ENCODE assay signal across 17 cellular contexts in genomic region chr14:49849213-49849847, GRCh38. TPM values are rescaled to one million over a fixed set of nuclear protein-coding genes. Genes with fewer than 3 reads are reported as not detected.
DNase-seq lines count a peak whose midpoint lies in the region; ATAC-seq and TF ChIP-seq lines count a peak whose summit lies in the region.
"Had no signal": no experiment of that assay in that cellular context is flagged by ENCODE, and none has a peak within 500 bp of the region (broad histone marks: within the 10 kb centered on the region; RNA-seq: fewer than 3 reads in every experiment).

No MANE protein-coding gene starts in this region.

- peaks cover 26% of the 10 kb centered on the region for H3K36me3 Mint-ChIP-seq in T-helper 1 cell treated with Interleukin-12 subunit alpha and Interleukin-12 subunit beta and Interleukin-4 antibody, amounts not matched to agents 30 μg/mL and 1 μg/mL, for 36 hours (ENCODE audit: low read depth)
- H3K36me3 Mint-ChIP-seq in activated T-helper 17 cell treated with anti-CD3 and anti-CD28 coated beads, Interleukin-2, amount 50 U/mL, for 72 hours (ENCODE audit: low read depth) = peaks cover 83% of the 10 kb centered on the region
- H3K36me3 Mint-ChIP-seq in nephron progenitor cell (ENCODE audit: low read depth) = peaks cover 61% of the 10 kb centered on the region

- no peak overlapping the region for H2AFZ ChIP-seq in Karpas-422 (ENCODE audit: low read length)

- ATAC-seq in activated T-helper 17 cell treated with anti-CD3 and anti-CD28 coated beads, Interleukin-2, amount 50 U/mL, for 72 hours (replicated peaks) = no peak
- ATAC-seq in left lobe of liver = no peak
- ATAC-seq: foreskin keratinocyte had no signal

- no peak overlapping the region for H3K27ac ChIP-seq in Karpas-422 (ENCODE audit: low read length)
- H3K27ac ChIP-seq in prostate gland = no peak overlapping the region
- H3K27ac ChIP-seq: cardiac muscle cell, foreskin keratinocyte, tibial nerve, WERI-Rb-1 had no signal

- no peak overlapping the region for H3K4me2 ChIP-seq in Karpas-422 (ENCODE audit: low read depth, low read length, poor library complexity, severe bottlenecking)
- H3K4me2 ChIP-seq: SK-N-SH had no signal

- 0 out of 2 replicates have a peak, but pooled peaks cover 5% of the 10 kb centered on the region for H4K20me1 ChIP-seq in Karpas-422 (ENCODE audit: insufficient read depth, low read depth, low read length)

- WGBS in prostate gland = 58% methylated on average over 1 of the region's 1 CpG

- no peaks in the 10 kb centered on the region for H3K9me3 ChIP-seq in Karpas-422 (ENCODE audit: low read length)
- H3K9me3 ChIP-seq in prostate gland = no peaks in the 10 kb centered on the region
- H3K9me3 ChIP-seq: SK-N-SH, tibial nerve had no signal

- no peak for TF ChIP-seq CTCF in nephron progenitor cell (IDR thresholded peaks at IDR 0.05)
- no peak for TF ChIP-seq CTCF in prostate gland (IDR thresholded peaks at IDR 0.05)

- H3K36me3 ChIP-seq in Karpas-422 (ENCODE audit: insufficient read depth, low read length) (peaks cover 47% of the 10 kb centered on the region), prostate gland (no peaks in the 10 kb centered on the region)

- H3K9me2 ChIP-seq in Karpas-422 (replicated peaks; ENCODE audit: insufficient read depth, low read length) = no peaks in the 10 kb centered on the region
- H3K9me2 ChIP-seq: SK-N-SH had no signal

- H3K4me1 Mint-ChIP-seq in T-helper 1 cell treated with Interleukin-12 subunit alpha and Interleukin-12 subunit beta and Interleukin-4 antibody, amounts not matched to agents 30 μg/mL and 1 μg/mL, for 36 hours (ENCODE audit: low read depth) = peaks cover 28% of the 10 kb centered on the region
- peaks cover 15% of the 10 kb centered on the region for H3K4me1 Mint-ChIP-seq in activated T-helper 17 cell treated with anti-CD3 and anti-CD28 coated beads, Interleukin-2, amount 50 U/mL, for 72 hours
- H3K4me1 Mint-ChIP-seq in nephron progenitor cell = peaks cover 24% of the 10 kb centered on the region
- H3K4me1 Mint-ChIP-seq: endodermal cell had no signal

- H3K27me3 ChIP-seq in Karpas-422 (ENCODE audit: low read length) (no peaks in the 10 kb centered on the region), prostate gland (replicated peaks; ENCODE audit: insufficient read depth) (no peaks in the 10 kb centered on the region)
- H3K27me3 ChIP-seq: cardiac muscle cell, foreskin keratinocyte, tibial nerve had no signal

- peak overlapping the region; percentile 14 for H3K27ac Mint-ChIP-seq in T-helper 1 cell treated with Interleukin-12 subunit alpha and Interleukin-12 subunit beta and Interleukin-4 antibody, amounts not matched to agents 30 μg/mL and 1 μg/mL, for 36 hours
- H3K27ac Mint-ChIP-seq in activated T-helper 17 cell treated with anti-CD3 and anti-CD28 coated beads, Interleukin-2, amount 50 U/mL, for 72 hours = peak overlapping the region; percentile 62
- peak overlapping the region; percentile 8 for H3K27ac Mint-ChIP-seq in nephron progenitor cell
- H3K27ac Mint-ChIP-seq: activated naive CD8-positive, alpha-beta T cell treated with anti-CD3 and anti-CD28 coated beads, Interleukin-2, amount 10 ng/mL, durations not matched to agents 7 days and 5 days; endodermal cell had no signal

- intact Hi-C loops in prostate gland (cut with DNase I) = no loop called here

- DNase-seq in T-helper 1 cell (no peak), Karpas-422 (peak; percentile 39), nephron progenitor cell (no peak), prostate gland (ENCODE audit: low spot score) (no peak), left lobe of liver (ENCODE audit: low spot score) (no peak), NCI-H2171 (lab: John Stamatoyannopoulos, UW) (no peak)
- DNase-seq: activated naive CD8-positive, alpha-beta T cell treated with anti-CD3 and anti-CD28 coated beads, Interleukin-2, amount 10 ng/mL, durations not matched to agents 7 days and 5 days; Calu3; endodermal cell; foreskin keratinocyte; SK-N-SH; WERI-Rb-1 had no signal

- no peak overlapping the region for H3K4me3 Mint-ChIP-seq in T-helper 1 cell treated with Interleukin-12 subunit alpha and Interleukin-12 subunit beta and Interleukin-4 antibody, amounts not matched to agents 30 μg/mL and 1 μg/mL, for 36 hours
- peak overlapping the region; percentile 93 for H3K4me3 Mint-ChIP-seq in activated T-helper 17 cell treated with anti-CD3 and anti-CD28 coated beads, Interleukin-2, amount 50 U/mL, for 72 hours
- H3K4me3 Mint-ChIP-seq in nephron progenitor cell = no peak overlapping the region
- H3K4me3 Mint-ChIP-seq: activated naive CD8-positive, alpha-beta T cell treated with anti-CD3 and anti-CD28 coated beads, Interleukin-2, amount 10 ng/mL, durations not matched to agents 7 days and 5 days; endodermal cell had no signal

- H3K4me1 ChIP-seq in Karpas-422 (ENCODE audit: low read length) = peaks cover 35% of the 10 kb centered on the region
- H3K4me1 ChIP-seq in prostate gland (replicated peaks) = peaks cover 3% of the 10 kb centered on the region
- H3K4me1 ChIP-seq: foreskin keratinocyte had no signal

- H3K27me3 Mint-ChIP-seq in T-helper 1 cell treated with Interleukin-12 subunit alpha and Interleukin-12 subunit beta and Interleukin-4 antibody, amounts not matched to agents 30 μg/mL and 1 μg/mL, for 36 hours (ENCODE audit: low read depth) = no peaks in the 10 kb centered on the region
- no peaks in the 10 kb centered on the region for H3K27me3 Mint-ChIP-seq in activated T-helper 17 cell treated with anti-CD3 and anti-CD28 coated beads, Interleukin-2, amount 50 U/mL, for 72 hours
- H3K27me3 Mint-ChIP-seq in nephron progenitor cell (ENCODE audit: low read depth, poor library complexity) = no peaks in the 10 kb centered on the region
- H3K27me3 Mint-ChIP-seq: activated naive CD8-positive, alpha-beta T cell treated with anti-CD3 and anti-CD28 coated beads, Interleukin-2, amount 10 ng/mL, durations not matched to agents 7 days and 5 days had no signal

- no peak overlapping the region for H3K9ac ChIP-seq in Karpas-422 (ENCODE audit: low read length)
- H3K9ac ChIP-seq: SK-N-SH had no signal

- no peaks in the 10 kb centered on the region for H3K9me3 Mint-ChIP-seq in T-helper 1 cell treated with Interleukin-12 subunit alpha and Interleukin-12 subunit beta and Interleukin-4 antibody, amounts not matched to agents 30 μg/mL and 1 μg/mL, for 36 hours
- no peaks in the 10 kb centered on the region for H3K9me3 Mint-ChIP-seq in activated T-helper 17 cell treated with anti-CD3 and anti-CD28 coated beads, Interleukin-2, amount 50 U/mL, for 72 hours
- peaks cover 16% of the 10 kb centered on the region for H3K9me3 Mint-ChIP-seq in nephron progenitor cell
- H3K9me3 Mint-ChIP-seq: activated naive CD8-positive, alpha-beta T cell treated with anti-CD3 and anti-CD28 coated beads, Interleukin-2, amount 10 ng/mL, durations not matched to agents 7 days and 5 days had no signal

- TF ChIP-seq POLR2A in prostate gland (IDR thresholded peaks at IDR 0.05) = no peak

- peaks cover 55% of the 10 kb centered on the region for H3K79me2 ChIP-seq in Karpas-422 (ENCODE audit: low read length)

- H3K4me3 ChIP-seq in Karpas-422 (ENCODE audit: low read length) (no peak overlapping the region), prostate gland (no peak overlapping the region)
- H3K4me3 ChIP-seq: cardiac muscle cell, lung, tibial nerve had no signal

RNA-seq across cellular contexts. Expression of gene NEMF, which starts 3.3 kb away (rescaled TPM):
- total RNA-seq in Karpas-422 (2014; rRNA removed; shearing (Covaris generic); ENCODE audit: low replicate concordance) = 66.7 and 160 TPM in 2 replicates
- total RNA-seq in activated T-helper 17 cell treated with anti-CD3 and anti-CD28 coated beads, Interleukin-2, amount 50 U/mL, for 72 hours = 10 to 100 TPM; 79.9 to 86.6 TPM
- total RNA-seq in prostate gland (10 to 100 TPM; 63.9 to 71.7 TPM), left lobe of liver (18.2 TPM)

RNA-seq across cellular contexts. Expression of gene ARF6, which starts 43.6 kb away (rescaled TPM):
- 55.0 and 58.9 TPM in 2 replicates for total RNA-seq in Karpas-422 (2014; rRNA removed; shearing (Covaris generic); ENCODE audit: low replicate concordance)
- total RNA-seq in activated T-helper 17 cell treated with anti-CD3 and anti-CD28 coated beads, Interleukin-2, amount 50 U/mL, for 72 hours = 100 to 1,000 TPM; 161 to 163 TPM
- 10 to 100 TPM; 64.3 to 92.7 TPM for total RNA-seq in prostate gland
- total RNA-seq in left lobe of liver = 20.9 TPM

Comparison
In these comparisons a context has a peak if more than half of its experiments do, and no peak if none do; other contexts are left out.
1. H3K27ac Mint-ChIP-seq: peak in every context shown above with its lines; median percentile 62 in activated T-helper 17 cell treated with anti-CD3 and anti-CD28 coated beads, Interleukin-2, amount 50 U/mL, for 72 hours; 14 in T-helper 1 cell treated with Interleukin-12 subunit alpha and Interleukin-12 subunit beta and Interleukin-4 antibody, amounts not matched to agents 30 μg/mL and 1 μg/mL, for 36 hours; 8 in nephron progenitor cell.